8 cellular contexts compared by ENCODE assay signal in genomic region chr22:50537765-50538164, GRCh38. TPM values are rescaled to one million over a fixed set of nuclear protein-coding genes. Genes with fewer than 3 reads are reported as not detected.
DNase-seq lines count a peak whose midpoint lies in the region; ATAC-seq and TF ChIP-seq lines count a peak whose summit lies in the region.
"Had no signal": no experiment of that assay in that cellular context is flagged by ENCODE, and none has a peak within 500 bp of the region (broad histone marks: within the 10 kb centered on the region; RNA-seq: fewer than 3 reads in every experiment).

No MANE protein-coding gene starts in this region.

- 80 to 84% methylated on average over 13 of the region's 13 CpGs for WGBS in tibial nerve, 2 donors

- TF ChIP-seq EP300 in tibial nerve (IDR thresholded peaks at IDR 0.05) = no peak

- H3K27ac ChIP-seq in foreskin keratinocyte (peak overlapping the region; percentile 100), tibial nerve (peak overlapping the region in 3 of 4 donors; percentile 80 to 89 (median 82))

- peaks cover 9 to 15% of the 10 kb centered on the region in 2 donors for H3K36me3 Mint-ChIP-seq in activated T-cell treated with anti-CD3 and anti-CD28 coated beads, Interleukin-2, amount 50 U/mL, for 72 hours (ENCODE audit: insufficient read depth in 2 of 2)
- H3K36me3 Mint-ChIP-seq in activated T-cell treated with anti-CD3 and anti-CD28 coated beads, Interleukin-2, amount 50 U/mL, for 4 hours (ENCODE audit: insufficient read depth) = no peaks in the 10 kb centered on the region

- ATAC-seq in activated T-cell treated with anti-CD3 and anti-CD28 coated beads, Interleukin-2, amount 50 U/mL, for 72 hours (replicated peaks in 1 of 2) = no peak
- no peak for ATAC-seq in activated T-cell treated with anti-CD3 and anti-CD28 coated beads, Interleukin-2, amount 50 U/mL, for 4 hours
- ATAC-seq in foreskin keratinocyte (no peak), HG02759 (IDR thresholded peaks at IDR 0.05; ENCODE audit: unreplicated experiment) (no peak), HG02970 (IDR thresholded peaks at IDR 0.05; ENCODE audit: low FRiP score, unreplicated experiment) (no peak)

- TF ChIP-seq CTCF in foreskin keratinocyte (conservative IDR thresholded peaks at IDR 0.05) (no peak), tibial nerve (IDR thresholded peaks at IDR 0.05) (no peak)

- H3K4me1 Mint-ChIP-seq in activated T-cell treated with anti-CD3 and anti-CD28 coated beads, Interleukin-2, amount 50 U/mL, for 72 hours (ENCODE audit: low read depth) = peaks cover 88% of the 10 kb centered on the region
- H3K4me1 Mint-ChIP-seq in activated T-cell treated with anti-CD3 and anti-CD28 coated beads, Interleukin-2, amount 50 U/mL, for 4 hours (ENCODE audit: low read depth) = peaks cover 64% of the 10 kb centered on the region

- TF ChIP-seq POLR2A in tibial nerve (IDR thresholded peaks at IDR 0.05) = no peak

- H3K27me3 Mint-ChIP-seq in activated T-cell treated with anti-CD3 and anti-CD28 coated beads, Interleukin-2, amount 50 U/mL, for 72 hours (ENCODE audit: low read depth) = no peaks in the 10 kb centered on the region
- no peaks in the 10 kb centered on the region for H3K27me3 Mint-ChIP-seq in activated T-cell treated with anti-CD3 and anti-CD28 coated beads, Interleukin-2, amount 50 U/mL, for 4 hours (ENCODE audit: low read depth)

- H3K4me1 ChIP-seq in foreskin keratinocyte = peaks cover 28% of the 10 kb centered on the region
- H3K4me1 ChIP-seq in tibial nerve = peaks cover 0 to 30% (median 17%) of the 10 kb centered on the region in 4 donors

- peak overlapping the region; percentile 72 to 90 for H3K4me3 Mint-ChIP-seq in activated T-cell treated with anti-CD3 and anti-CD28 coated beads, Interleukin-2, amount 50 U/mL, for 72 hours
- no peak overlapping the region for H3K4me3 Mint-ChIP-seq in activated T-cell treated with anti-CD3 and anti-CD28 coated beads, Interleukin-2, amount 50 U/mL, for 4 hours

- no peaks in the 10 kb centered on the region for H3K27me3 ChIP-seq in foreskin keratinocyte
- peaks cover 0 to 26% of the 10 kb centered on the region in 2 donors for H3K27me3 ChIP-seq in tibial nerve

- no peaks in the 10 kb centered on the region for H3K36me3 ChIP-seq in tibial nerve

- no peaks in the 10 kb centered on the region for H3K9me3 ChIP-seq in tibial nerve

- no peak for DNase-seq in activated T-cell treated with anti-CD3 and anti-CD28 coated beads, Interleukin-2, amount 50 U/mL, for 72 hours
- DNase-seq in activated T-cell treated with anti-CD3 and anti-CD28 coated beads, Interleukin-2, amount 50 U/mL, for 4 hours = no peak
- DNase-seq in foreskin keratinocyte (no peak), tibial nerve (ENCODE audit: low spot score in 2 of 2) (no peak)

- peak overlapping the region; percentile 96 for H3K27ac Mint-ChIP-seq in activated T-cell treated with anti-CD3 and anti-CD28 coated beads, Interleukin-2, amount 50 U/mL, for 72 hours

- peaks cover 2 to 4% of the 10 kb centered on the region in 2 donors for H3K9me3 Mint-ChIP-seq in activated T-cell treated with anti-CD3 and anti-CD28 coated beads, Interleukin-2, amount 50 U/mL, for 72 hours
- no peaks in the 10 kb centered on the region for H3K9me3 Mint-ChIP-seq in activated T-cell treated with anti-CD3 and anti-CD28 coated beads, Interleukin-2, amount 50 U/mL, for 4 hours

- no peak overlapping the region for H3K4me3 ChIP-seq in tibial nerve

RNA-seq across cellular contexts. Expression of gene KLHDC7B, which starts 7.9 kb away (rescaled TPM):
- total RNA-seq in activated T-cell treated with anti-CD3 and anti-CD28 coated beads, Interleukin-2, amount 50 U/mL, for 72 hours = 10 to 100 TPM; 45.5 to 49.1 TPM
- 1 to 10 TPM; 5.4 to 7.4 (median 6.4) TPM for total RNA-seq in activated T-cell treated with anti-CD3 and anti-CD28 coated beads, Interleukin-2, amount 50 U/mL, for 4 hours
- total RNA-seq in foreskin keratinocyte (not detected in 2 replicates), tibial nerve (under 1 TPM in 1 of 4 donors, not detected in 3; 0.90 TPM)
- polyA plus RNA-seq in foreskin keratinocyte = 0.02 TPM in 1 of 2 replicates, not detected in the other
- polyA plus RNA-seq: neural cell had no signal

RNA-seq across cellular contexts. Expression of gene TYMP, which starts 8.0 kb away (rescaled TPM):
- total RNA-seq in activated T-cell treated with anti-CD3 and anti-CD28 coated beads, Interleukin-2, amount 50 U/mL, for 72 hours = 100 to 1,000 TPM in 1 of 2 donors, 10 to 100 TPM in 1; 71.5 to 101 TPM
- total RNA-seq in activated T-cell treated with anti-CD3 and anti-CD28 coated beads, Interleukin-2, amount 50 U/mL, for 4 hours = 100 to 1,000 TPM in 1 of 3 donors, 10 to 100 TPM in 2; 64.4 to 103 (median 66.1) TPM
- total RNA-seq in foreskin keratinocyte (46.6 and 56.6 TPM in 2 replicates), tibial nerve (100 to 1,000 TPM in 1 of 4 donors, 10 to 100 TPM in 3; 33.1 to 239 (median 60.3) TPM)
- 50.0 and 66.5 TPM in 2 replicates for polyA plus RNA-seq in foreskin keratinocyte

RNA-seq across cellular contexts. Expression of gene SCO2, which starts 12.4 kb away (rescaled TPM):
- 1 to 10 TPM; 8.3 to 8.5 TPM for total RNA-seq in activated T-cell treated with anti-CD3 and anti-CD28 coated beads, Interleukin-2, amount 50 U/mL, for 72 hours
- total RNA-seq in activated T-cell treated with anti-CD3 and anti-CD28 coated beads, Interleukin-2, amount 50 U/mL, for 4 hours = 10 to 100 TPM; 12.7 to 14.4 (median 14.2) TPM
- total RNA-seq in foreskin keratinocyte = 1.3 and 1.9 TPM in 2 replicates
- polyA plus RNA-seq in foreskin keratinocyte = 1.5 and 1.8 TPM in 2 replicates
- 1 to 10 TPM in 3 of 4 donors, not detected in 1; 2.5 to 3.9 (median 3.3) TPM for total RNA-seq in tibial nerve

RNA-seq across cellular contexts. Expression of gene SYCE3, which starts 25.0 kb away (rescaled TPM):
- 1 to 10 TPM; 1.7 TPM for total RNA-seq in activated T-cell treated with anti-CD3 and anti-CD28 coated beads, Interleukin-2, amount 50 U/mL, for 72 hours
- total RNA-seq in activated T-cell treated with anti-CD3 and anti-CD28 coated beads, Interleukin-2, amount 50 U/mL, for 4 hours = not detected
- total RNA-seq in foreskin keratinocyte (0.41 TPM in 1 of 2 replicates, not detected in the other), tibial nerve (not detected)
- 0.34 and 0.46 TPM in 2 replicates for polyA plus RNA-seq in foreskin keratinocyte
- total RNA-seq: OCI-LY7 had no signal
- polyA plus RNA-seq: neural cell had no signal

RNA-seq across cellular contexts. Expression of gene NCAPH2, which starts 29.7 kb away (rescaled TPM):
- total RNA-seq in activated T-cell treated with anti-CD3 and anti-CD28 coated beads, Interleukin-2, amount 50 U/mL, for 72 hours = 100 to 1,000 TPM; 120 to 141 TPM
- total RNA-seq in activated T-cell treated with anti-CD3 and anti-CD28 coated beads, Interleukin-2, amount 50 U/mL, for 4 hours = 100 to 1,000 TPM; 152 to 175 (median 156) TPM
- total RNA-seq in foreskin keratinocyte (66.6 and 68.4 TPM in 2 replicates), tibial nerve (10 to 100 TPM; 43.9 to 57.3 (median 45.0) TPM)
- 54.9 and 56.9 TPM in 2 replicates for polyA plus RNA-seq in foreskin keratinocyte

Comparison
In these comparisons a context has a peak if more than half of its experiments do, and no peak if none do; other contexts are left out.
1. RNA of gene KLHDC7B, which starts 7.9 kb away (total RNA-seq): 45.5 to 49.1 TPM in activated T-cell treated with anti-CD3 and anti-CD28 coated beads, Interleukin-2, amount 50 U/mL, for 72 hours; 5.4 to 7.4 TPM in activated T-cell treated with anti-CD3 and anti-CD28 coated beads, Interleukin-2, amount 50 U/mL, for 4 hours, not detected in foreskin keratinocyte and 0.90 TPM in tibial nerve; every median in the first group is over 4 times any median in the second.